In the genomic region with DNA sequence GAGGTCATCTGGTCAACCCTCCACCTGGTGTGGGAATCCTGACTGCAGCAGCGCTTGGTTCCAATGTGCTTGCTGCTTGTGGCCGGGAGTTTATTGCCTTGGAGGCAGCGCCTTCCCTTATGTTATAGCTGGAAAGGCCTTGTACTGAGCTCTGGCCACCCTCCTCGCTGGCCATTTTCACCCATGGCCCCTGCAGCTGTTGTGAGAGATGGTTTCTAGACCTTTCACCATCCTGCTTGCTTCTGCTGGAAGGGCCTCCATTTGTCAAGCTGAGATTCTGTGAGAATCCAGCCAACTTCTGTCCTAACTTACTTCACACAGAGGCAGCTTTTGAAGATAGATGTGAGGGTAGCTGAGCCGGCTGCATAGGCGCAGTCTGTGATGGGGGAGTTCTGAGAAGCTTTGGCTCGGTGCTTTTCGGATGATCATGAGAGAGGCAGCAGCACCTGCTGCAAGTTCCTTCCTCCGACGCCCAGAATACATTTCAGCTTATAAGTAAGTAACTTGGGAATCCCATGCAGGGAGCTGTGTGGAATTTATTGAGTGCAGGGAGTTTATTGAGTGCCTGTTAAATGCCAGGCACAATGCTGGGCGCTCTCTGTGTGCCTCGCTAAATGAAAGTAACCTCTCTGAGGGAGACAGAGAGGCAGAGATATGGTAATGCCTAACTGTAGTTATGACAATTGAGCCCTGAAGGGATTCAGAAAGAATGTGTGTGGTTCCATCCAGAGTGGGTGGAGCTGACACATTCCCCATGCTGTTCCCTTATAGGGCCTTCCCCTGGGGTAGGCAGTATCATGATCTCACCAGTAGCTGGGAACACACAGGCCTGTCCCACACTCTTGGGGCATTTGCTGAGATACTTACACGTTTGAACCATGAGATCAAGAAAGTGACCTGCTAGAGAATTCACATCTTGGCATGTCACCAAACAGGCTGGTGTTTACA, we compare ENCODE assay signal across 10 cellular contexts. TPM values are rescaled to one million over a fixed set of nuclear protein-coding genes. Genes with fewer than 3 reads are reported as not detected.
DNase-seq lines count a peak whose midpoint lies in the region; ATAC-seq and TF ChIP-seq lines count a peak whose summit lies in the region.
"Had no signal": no experiment of that assay in that cellular context is flagged by ENCODE, and none has a peak within 500 bp of the region (broad histone marks: within the 10 kb centered on the region; RNA-seq: fewer than 3 reads in every experiment).

No MANE protein-coding gene starts in this region.

- H3K79me2 ChIP-seq in PC-3 (ENCODE audit: low read length), result no peaks in the 10 kb centered on the region

- no peaks in the 10 kb centered on the region for H4K20me1 ChIP-seq in PC-3 (ENCODE audit: low read length)

- DNase-seq in AG20443 (ENCODE audit: low spot score) (peak; percentile 93), PC-3 (peak; percentile 9), esophagus muscularis mucosa (ENCODE audit: extremely low spot score) (no peak), mucosa of descending colon (no peak)
- no peak for DNase-seq in stimulated activated CD4-positive, alpha-beta T cell treated with anti-CD3 and anti-CD28 coated beads, Interleukin-4, amount 100 ng/mL, for 1 hour
- DNase-seq: GDM1, T-helper 1 cell had no signal

- WGBS in esophagus muscularis mucosa, result 47% methylated on average over 13 of the region's 13 CpGs

- H3F3A ChIP-seq in PC-3 (ENCODE audit: low read length, unreplicated experiment), result no peaks in the 10 kb centered on the region

- H3K9me3 ChIP-seq in PC-3 (ENCODE audit: low read length), result no peaks in the 10 kb centered on the region
- no peaks in the 10 kb centered on the region for H3K9me3 ChIP-seq in esophagus muscularis mucosa
- H3K9me3 ChIP-seq in mucosa of descending colon, result no peaks in the 10 kb centered on the region

- no peak overlapping the region for H3K9ac ChIP-seq in PC-3 (ENCODE audit: low read length)

- no peak for TF ChIP-seq CTCF in PC-3 (conservative IDR thresholded peaks at IDR 0.05; ENCODE audit: low read depth, low read length)
- TF ChIP-seq CTCF in esophagus muscularis mucosa (IDR thresholded peaks at IDR 0.05), result no peak
- TF ChIP-seq CTCF in mucosa of descending colon (IDR thresholded peaks at IDR 0.05), result no peak

- H2AFZ ChIP-seq in PC-3 (ENCODE audit: low read length), result no peak overlapping the region

- POLR2A ChIA-PET in PC-3 (lab: Charles Lee; ENCODE audit: unreplicated experiment), result no interaction called here

- ATAC-seq in PC-3 (no peak), mucosa of descending colon (peak; percentile 48), GM21723 (IDR thresholded peaks at IDR 0.05; ENCODE audit: unreplicated experiment) (no peak), GM19035 (IDR thresholded peaks at IDR 0.05; ENCODE audit: unreplicated experiment) (no peak), HG03521 (IDR thresholded peaks at IDR 0.05; ENCODE audit: unreplicated experiment) (no peak)

- H3K27me3 ChIP-seq in PC-3 (ENCODE audit: low read length) (no peaks in the 10 kb centered on the region), esophagus muscularis mucosa (no peaks in the 10 kb centered on the region)

- TF ChIP-seq POLR2A in esophagus muscularis mucosa (IDR thresholded peaks at IDR 0.05; ENCODE audit: low read depth), result no peak

- H3K4me1 ChIP-seq in PC-3 (ENCODE audit: insufficient read depth, low read length) (peaks cover 8% of the 10 kb centered on the region; the same call in 1 of the 2 replicates), esophagus muscularis mucosa (peaks cover 68 to 94% (median 76%) of the 10 kb centered on the region in 4 donors), mucosa of descending colon (ENCODE audit: low read depth) (no peaks in the 10 kb centered on the region)

- H3K9me2 ChIP-seq in PC-3 (replicated peaks; ENCODE audit: low read length), result no peaks in the 10 kb centered on the region

- H3K4me3 ChIP-seq in PC-3 (ENCODE audit: low read length) (no peak overlapping the region), esophagus muscularis mucosa (peak overlapping the region in 2 of 4 donors; percentile 11 to 31), mucosa of descending colon (no peak overlapping the region)

- H3K36me3 ChIP-seq in PC-3 (ENCODE audit: low read depth, low read length) (no peaks in the 10 kb centered on the region), esophagus muscularis mucosa (peaks cover 0 to 5% (median 0%) of the 10 kb centered on the region in 4 donors), mucosa of descending colon (ENCODE audit: low read depth) (no peaks in the 10 kb centered on the region)

- TF ChIP-seq EP300 in esophagus muscularis mucosa (IDR thresholded peaks at IDR 0.05), result peak; percentile 23

- H3K27ac ChIP-seq in PC-3 (ENCODE audit: low read length) (no peak overlapping the region), esophagus muscularis mucosa (replicated peaks in 1 of 4) (peak overlapping the region; percentile 80 to 88 (median 82))

- BruUV-seq in PC-3 (replicated peaks; lab: Mats Ljungman, UMichigan), result no TSS peak

- intact Hi-C loops in PC-3 (cut with micrococcal nuclease) (loop anchor here (10.0 kb wide), 1 partner anchor 73 kb away; no protein-coding TSS in a partner anchor), esophagus muscularis mucosa (cut with DNase I) (loop anchor here (5.0 to 10.0 kb wide), 2 partner anchors 115 to 397 kb away; no protein-coding TSS in a partner anchor), mucosa of descending colon (cut with DNase I, micrococcal nuclease) (no loop called here)

- H3K4me2 ChIP-seq in PC-3 (ENCODE audit: low read length), result no peak overlapping the region

- CTCF ChIA-PET in PC-3 (lab: Charles Lee), result no interaction called here

RNA-seq across cellular contexts. Expression of a gene that starts 8.9 kb away (rescaled TPM):
- total RNA-seq in PC-3 (2014; rRNA removed) (5.8 and 6.8 TPM in 2 replicates), esophagus muscularis mucosa (100 to 1,000 TPM in 2 of 4 donors, 10 to 100 TPM in 2; 63.1 to 137 (median 87.7) TPM), mucosa of descending colon (10 to 100 TPM; 13.2 to 50.3 (median 19.6) TPM)

Comparison
In these comparisons a context has a peak if more than half of its experiments do, and no peak if none do; other contexts are left out.
1. DNase-seq: peak in AG20443 (single experiment) and PC-3 (single experiment); none in esophagus muscularis mucosa (single experiment), mucosa of descending colon (0 of 3) and stimulated activated CD4-positive, alpha-beta T cell treated with anti-CD3 and anti-CD28 coated beads, Interleukin-4, amount 100 ng/mL, for 1 hour (single experiment).
2. intact Hi-C loops: an anchor here in PC-3 (10.0 kb wide) and esophagus muscularis mucosa (5.0 to 10.0 kb wide); none called in mucosa of descending colon.